ENCODE assay signal across 21 cellular contexts in genomic region chr18:37464287-37464686, GRCh38.
"Had no signal": no experiment of that assay in that cellular context is flagged by ENCODE, and none has a peak within 500 bp of the region (broad histone marks: within the 10 kb centered on the region; RNA-seq: fewer than 3 reads in every experiment).

No MANE protein-coding gene starts in this region.

- H3K36me3 ChIP-seq: esophagus muscularis mucosa, gastrocnemius medialis, left ventricle myocardium inferior, lower lobe of right lung, pancreas, suprapubic skin, thyroid gland had no signal

- H3K4me3 Mint-ChIP-seq: effector memory CD8-positive, alpha-beta T cell; immature natural killer cell; memory B cell; naive B cell; stimulated activated effector memory CD8-positive, alpha-beta T cell treated with anti-CD3 and anti-CD28 coated beads, Interleukin-12 subunit alpha, Interleukin-12 subunit beta, amount 100 ng/mL, for 72 hours; type B pancreatic cell had no signal

- H3K4me1 Mint-ChIP-seq: immature natural killer cell; memory B cell; naive B cell; stimulated activated effector memory CD8-positive, alpha-beta T cell treated with anti-CD3 and anti-CD28 coated beads, Interleukin-12 subunit alpha, Interleukin-12 subunit beta, amount 100 ng/mL, for 72 hours had no signal

- H3K36me3 Mint-ChIP-seq: immature natural killer cell; memory B cell; naive B cell; stimulated activated effector memory CD8-positive, alpha-beta T cell treated with anti-CD3 and anti-CD28 coated beads, Interleukin-12 subunit alpha, Interleukin-12 subunit beta, amount 100 ng/mL, for 72 hours; type B pancreatic cell had no signal

- H3K9me3 ChIP-seq: esophagus muscularis mucosa, gastrocnemius medialis, left ventricle myocardium inferior, lower lobe of right lung, pancreas, suprapubic skin, thyroid gland had no signal

- H3K27ac Mint-ChIP-seq: effector memory CD8-positive, alpha-beta T cell; immature natural killer cell; memory B cell; naive B cell; progenitor cell of endocrine pancreas; stimulated activated effector memory CD8-positive, alpha-beta T cell treated with anti-CD3 and anti-CD28 coated beads, Interleukin-12 subunit alpha, Interleukin-12 subunit beta, amount 100 ng/mL, for 72 hours; type B pancreatic cell had no signal

- H3K4me3 ChIP-seq: esophagus muscularis mucosa, gastrocnemius medialis, left ventricle myocardium inferior, lower lobe of right lung, pancreas, suprapubic skin, thyroid gland had no signal

- H3K27me3 ChIP-seq: pancreas, thyroid gland had no signal

- H3K27ac ChIP-seq: epithelial cell of prostate, esophagus muscularis mucosa, gastrocnemius medialis, left ventricle myocardium inferior, lower lobe of right lung, pancreas, suprapubic skin, thyroid gland had no signal

- DNase-seq: effector memory CD8-positive, alpha-beta T cell; gastrocnemius medialis; immature natural killer cell; kidney; left cardiac atrium; left ventricle myocardium inferior; lower lobe of right lung; naive B cell; pancreas; right cardiac atrium; stimulated activated CD4-positive, alpha-beta T cell treated with anti-CD3 and anti-CD28 coated beads, Interleukin-4, amount 100 ng/mL, for 1 hour; stimulated activated CD8-positive, alpha-beta memory T cell treated with anti-CD3 and anti-CD28 coated beads, Interleukin-4, amount 100 ng/mL, for 48 hours; stimulated activated naive CD8-positive, alpha-beta T cell treated with anti-CD3 and anti-CD28 coated beads, Interleukin-15, Interleukin-2, amounts not matched to agents 100 U/mL and 50 U/mL, for 24 hours; thyroid gland had no signal

- H3K4me1 ChIP-seq: esophagus muscularis mucosa, gastrocnemius medialis, left ventricle myocardium inferior, lower lobe of right lung, pancreas, suprapubic skin, thyroid gland had no signal

- ATAC-seq: effector memory CD8-positive, alpha-beta T cell; gastrocnemius medialis; left cardiac atrium; lower lobe of right lung; pancreas; right cardiac atrium; stimulated activated effector memory CD8-positive, alpha-beta T cell treated with anti-CD3 and anti-CD28 coated beads, Interleukin-12 subunit alpha, Interleukin-12 subunit beta, amount 100 ng/mL, for 72 hours; stimulated activated naive CD8-positive, alpha-beta T cell treated with anti-CD3 and anti-CD28 coated beads, Interleukin-15, Interleukin-2, amounts not matched to agents 100 U/mL and 50 U/mL, for 24 hours had no signal
